ENCODE assay signal across 9 cellular contexts in the genomic region with DNA sequence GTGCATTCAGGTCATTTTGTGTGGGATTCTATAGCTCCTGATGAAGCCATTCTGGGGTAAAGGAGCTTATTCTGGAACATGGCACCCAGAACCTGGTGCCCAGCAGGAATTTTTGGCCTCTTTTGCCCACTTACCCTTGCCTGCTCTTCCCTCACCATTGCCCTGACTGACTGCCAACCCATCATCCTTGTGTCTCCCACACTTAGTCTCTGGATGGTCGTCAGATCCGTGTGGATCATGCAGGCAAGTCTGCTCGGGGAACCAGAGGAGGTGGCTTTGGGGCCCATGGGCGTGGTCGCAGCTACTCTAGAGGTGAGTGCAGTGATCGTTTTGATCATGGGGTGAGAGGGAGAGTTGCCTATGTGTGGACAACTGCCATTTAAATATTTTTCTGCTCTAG. TPM values are rescaled to one million over a fixed set of nuclear protein-coding genes. Genes with fewer than 3 reads are reported as not detected.
DNase-seq lines count a peak whose midpoint lies in the region; ATAC-seq and TF ChIP-seq lines count a peak whose summit lies in the region.
"Had no signal": no experiment of that assay in that cellular context is flagged by ENCODE, and none has a peak within 500 bp of the region (broad histone marks: within the 10 kb centered on the region; RNA-seq: fewer than 3 reads in every experiment).

No MANE protein-coding gene starts in this region.

- H3K4me1 Mint-ChIP-seq in activated T-cell treated with anti-CD3 and anti-CD28 coated beads, Interleukin-2, amount 50 U/mL, for 24 hours (ENCODE audit: low read depth): peaks cover 22% of the 10 kb centered on the region
- H3K4me1 Mint-ChIP-seq in activated B cell treated with CpG ODN at 0.5 μM for 24 hours: peaks cover 26% of the 10 kb centered on the region
- H3K4me1 Mint-ChIP-seq in stimulated activated naive B cell treated with anti-CD40 and anti-IgM and Interleukin-4, amounts not matched to agents 10 μg/mL and 1 μg/mL and 100 μg/mL, for 72 hours: peaks cover 9 to 14% of the 10 kb centered on the region in 2 donors

- no peak for DNase-seq in activated T-cell treated with anti-CD3 and anti-CD28 coated beads, Interleukin-2, amount 50 U/mL, for 24 hours
- no peak for DNase-seq in activated T-cell treated with anti-CD3 and anti-CD28 coated beads, Interleukin-2, amount 50 U/mL, for 1 hour
- DNase-seq in activated B cell treated with CpG ODN at 0.5 μM for 24 hours: no peak
- no peak for DNase-seq in fibroblast of villous mesenchyme (ENCODE audit: low read depth)
- DNase-seq in stimulated activated naive B cell treated with anti-CD40 and anti-IgM and Interleukin-4, amounts not matched to agents 10 μg/mL and 1 μg/mL and 100 μg/mL, for 72 hours: no peak
- no peak for DNase-seq in hypothalamus (lab: John Stamatoyannopoulos, UW)
- no peak for DNase-seq in islet precursor cell
- DNase-seq: NCI-H2081 treated with DMSO at 0.1 percent for 48 hours had no signal

- H3K36me3 Mint-ChIP-seq in activated T-cell treated with anti-CD3 and anti-CD28 coated beads, Interleukin-2, amount 50 U/mL, for 24 hours (ENCODE audit: low read depth): peaks cover 60% of the 10 kb centered on the region
- H3K36me3 Mint-ChIP-seq in activated B cell treated with CpG ODN at 0.5 μM for 24 hours (ENCODE audit: low read depth): peaks cover 54% of the 10 kb centered on the region
- H3K36me3 Mint-ChIP-seq in stimulated activated naive B cell treated with anti-CD40 and anti-IgM and Interleukin-4, amounts not matched to agents 10 μg/mL and 1 μg/mL and 100 μg/mL, for 72 hours: peaks cover 23 to 48% of the 10 kb centered on the region in 2 donors

- no peak for ATAC-seq in activated B cell treated with CpG ODN at 0.5 μM for 24 hours (ENCODE audit: low read depth)
- ATAC-seq in stimulated activated naive B cell treated with anti-CD40 and anti-IgM and Interleukin-4, amounts not matched to agents 10 μg/mL and 1 μg/mL and 100 μg/mL, for 72 hours (replicated peaks): no peak
- ATAC-seq in GM18502 (IDR thresholded peaks at IDR 0.05; ENCODE audit: poor library complexity, unreplicated experiment): no peak

- intact Hi-C loops in activated B cell treated with CpG ODN at 0.5 μM for 24 hours (cut with micrococcal nuclease): loop anchor here (10.0 kb wide), 2 partner anchors 359 to 741 kb away; a partner anchor contains a TSS

- H3K27me3 Mint-ChIP-seq in activated T-cell treated with anti-CD3 and anti-CD28 coated beads, Interleukin-2, amount 50 U/mL, for 24 hours: no peaks in the 10 kb centered on the region
- H3K27me3 Mint-ChIP-seq in activated B cell treated with CpG ODN at 0.5 μM for 24 hours: no peaks in the 10 kb centered on the region
- H3K27me3 Mint-ChIP-seq in stimulated activated naive B cell treated with anti-CD40 and anti-IgM and Interleukin-4, amounts not matched to agents 10 μg/mL and 1 μg/mL and 100 μg/mL, for 72 hours: no peaks in the 10 kb centered on the region

- H3K4me3 Mint-ChIP-seq in activated T-cell treated with anti-CD3 and anti-CD28 coated beads, Interleukin-2, amount 50 U/mL, for 24 hours: peak overlapping the region; percentile 96
- peak overlapping the region; percentile 99 for H3K4me3 Mint-ChIP-seq in activated B cell treated with CpG ODN at 0.5 μM for 24 hours
- peak overlapping the region; percentile 86 to 90 for H3K4me3 Mint-ChIP-seq in stimulated activated naive B cell treated with anti-CD40 and anti-IgM and Interleukin-4, amounts not matched to agents 10 μg/mL and 1 μg/mL and 100 μg/mL, for 72 hours

- POLR2A ChIA-PET in activated B cell treated with CpG ODN at 0.5 μM for 24 hours (lab: Charles Lee): no interaction called here

- peak overlapping the region; percentile 100 for H3K27ac Mint-ChIP-seq in activated T-cell treated with anti-CD3 and anti-CD28 coated beads, Interleukin-2, amount 50 U/mL, for 24 hours
- peak overlapping the region; percentile 100 for H3K27ac Mint-ChIP-seq in activated B cell treated with CpG ODN at 0.5 μM for 24 hours
- H3K27ac Mint-ChIP-seq in stimulated activated naive B cell treated with anti-CD40 and anti-IgM and Interleukin-4, amounts not matched to agents 10 μg/mL and 1 μg/mL and 100 μg/mL, for 72 hours: peak overlapping the region; percentile 100

- CTCF ChIA-PET in activated B cell treated with CpG ODN at 0.5 μM for 24 hours (lab: Charles Lee): no interaction called here

- H3K9me3 Mint-ChIP-seq in activated T-cell treated with anti-CD3 and anti-CD28 coated beads, Interleukin-2, amount 50 U/mL, for 24 hours: no peaks in the 10 kb centered on the region
- no peaks in the 10 kb centered on the region for H3K9me3 Mint-ChIP-seq in activated B cell treated with CpG ODN at 0.5 μM for 24 hours
- H3K9me3 Mint-ChIP-seq in stimulated activated naive B cell treated with anti-CD40 and anti-IgM and Interleukin-4, amounts not matched to agents 10 μg/mL and 1 μg/mL and 100 μg/mL, for 72 hours: no peaks in the 10 kb centered on the region

- TF ChIP-seq CTCF in activated B cell treated with CpG ODN at 0.5 μM for 24 hours (IDR thresholded peaks at IDR 0.05) (no peak), fibroblast of villous mesenchyme (IDR thresholded peaks at IDR 0.05; ENCODE audit: insufficient read depth, low read depth, low read length) (no peak)

- H3K4me3 ChIP-seq in fibroblast of villous mesenchyme (ENCODE audit: low read depth, low read length): peak overlapping the region; percentile 90

RNA-seq across cellular contexts. Expression of a gene that starts 1.8 kb away (rescaled TPM):
- 381 and 394 TPM in 2 replicates for total RNA-seq in activated B cell treated with CpG ODN at 0.5 μM for 24 hours
- 121 and 348 TPM in 2 replicates for total RNA-seq in fibroblast of villous mesenchyme

RNA-seq across cellular contexts. Expression of a gene that starts 21.2 kb away (rescaled TPM):
- total RNA-seq in activated B cell treated with CpG ODN at 0.5 μM for 24 hours (73.4 and 75.8 TPM in 2 replicates), fibroblast of villous mesenchyme (58.7 and 87.3 TPM in 2 replicates)

RNA-seq across cellular contexts. Expression of a gene that starts 36.6 kb away (rescaled TPM):
- total RNA-seq in activated B cell treated with CpG ODN at 0.5 μM for 24 hours: 16.4 and 19.4 TPM in 2 replicates
- total RNA-seq in fibroblast of villous mesenchyme: 7.8 and 12.2 TPM in 2 replicates

RNA-seq across cellular contexts. Expression of a gene that starts 54.5 kb away (rescaled TPM):
- total RNA-seq in activated B cell treated with CpG ODN at 0.5 μM for 24 hours (72.4 and 75.5 TPM in 2 replicates), fibroblast of villous mesenchyme (126 and 200 TPM in 2 replicates)
